17 cellular contexts compared by ENCODE assay signal in genomic region chr2:240836781-240837467, GRCh38. TPM values are rescaled to one million over a fixed set of nuclear protein-coding genes. Genes with fewer than 3 reads are reported as not detected.
DNase-seq lines count a peak whose midpoint lies in the region; ATAC-seq and TF ChIP-seq lines count a peak whose summit lies in the region.
"Had no signal": no experiment of that assay in that cellular context is flagged by ENCODE, and none has a peak within 500 bp of the region (broad histone marks: within the 10 kb centered on the region; RNA-seq: fewer than 3 reads in every experiment).

No MANE protein-coding gene starts in this region.

- peaks cover 15% of the 10 kb centered on the region for H3K4me1 ChIP-seq in NT2/D1 (ENCODE audit: insufficient read depth, insufficient read length)
- peaks cover 0 to 9% (median under 1%) of the 10 kb centered on the region in 3 donors for H3K4me1 ChIP-seq in gastroesophageal sphincter

- DNase-seq in AG10803 (ENCODE audit: low read depth) (peak; percentile 64), NT2/D1 (ENCODE audit: low read depth, low spot score) (no peak), nucleus accumbens (lab: John Stamatoyannopoulos, UW) (peak in 38 of 56 donors; percentile 9 to 73 (median 36)), CD14-positive monocyte (ENCODE audit: low spot score) (no peak), NCI-H1105 (lab: John Stamatoyannopoulos, UW) (no peak), NCI-H128 (lab: John Stamatoyannopoulos, UW; ENCODE audit: unreplicated experiment) (no peak)
- DNase-seq: activated T-cell treated with anti-CD3 and anti-CD28 coated beads, Interleukin-2, amount 50 U/mL, for 4 hours; CD8-positive, alpha-beta memory T cell; central memory CD4-positive, alpha-beta T cell; NCI-H226; right lobe of liver; RPMI8226; WERI-Rb-1 had no signal

- H3K9me3 ChIP-seq in NT2/D1 (ENCODE audit: insufficient read depth, low read length) (no peaks in the 10 kb centered on the region), gastroesophageal sphincter (no peaks in the 10 kb centered on the region)
- H3K9me3 ChIP-seq: right lobe of liver had no signal

- TF ChIP-seq POLR2A in gastroesophageal sphincter (IDR thresholded peaks at IDR 0.05), result no peak

- peaks cover 8 to 22% (median 12%) of the 10 kb centered on the region in 3 donors for H3K27me3 Mint-ChIP-seq in CD14-positive monocyte (ENCODE audit: low read depth in 3 of 3)

- peak overlapping the region; percentile 33 for H3K9ac ChIP-seq in NT2/D1 (ENCODE audit: insufficient read length, low read depth)

- no peak for TF ChIP-seq CTCF in AG10803 (conservative IDR thresholded peaks at IDR 0.05; ENCODE audit: low read length)
- no peak for TF ChIP-seq CTCF in gastroesophageal sphincter (IDR thresholded peaks at IDR 0.05)
- no peak for TF ChIP-seq CTCF in CD14-positive monocyte (IDR thresholded peaks at IDR 0.05)

- H3K4me3 Mint-ChIP-seq in CD14-positive monocyte, result no peak overlapping the region
- H3K4me3 Mint-ChIP-seq: activated T-cell treated with anti-CD3 and anti-CD28 coated beads, Interleukin-2, amount 50 U/mL, for 4 hours; CD8-positive, alpha-beta memory T cell; memory B cell had no signal

- H3K9me3 Mint-ChIP-seq in CD14-positive monocyte, result peaks cover 0 to 2% (median under 1%) of the 10 kb centered on the region in 7 donors
- H3K9me3 Mint-ChIP-seq: activated T-cell treated with anti-CD3 and anti-CD28 coated beads, Interleukin-2, amount 50 U/mL, for 4 hours; CD8-positive, alpha-beta memory T cell; memory B cell had no signal

- H3K27me3 ChIP-seq in NT2/D1 (ENCODE audit: insufficient read depth, insufficient read length) (peaks cover 24% of the 10 kb centered on the region), gastroesophageal sphincter (peaks cover 27% of the 10 kb centered on the region)
- H3K27me3 ChIP-seq: right lobe of liver had no signal

- no peak overlapping the region for H3K27ac ChIP-seq in gastroesophageal sphincter
- H3K27ac ChIP-seq: right lobe of liver, WERI-Rb-1 had no signal

- H3K4me3 ChIP-seq in AG10803 (ENCODE audit: low read length) (no peak overlapping the region), NT2/D1 (ENCODE audit: insufficient read length, low read depth) (no peak overlapping the region), gastroesophageal sphincter (no peak overlapping the region)
- H3K4me3 ChIP-seq: right lobe of liver had no signal

- H3K27ac Mint-ChIP-seq in CD14-positive monocyte, result no peak overlapping the region
- H3K27ac Mint-ChIP-seq: memory B cell had no signal

- TF ChIP-seq EP300 in gastroesophageal sphincter (IDR thresholded peaks at IDR 0.05), result no peak

- no peaks in the 10 kb centered on the region for H3K36me3 ChIP-seq in NT2/D1 (ENCODE audit: insufficient read depth, insufficient read length, low read length)
- no peaks in the 10 kb centered on the region for H3K36me3 ChIP-seq in gastroesophageal sphincter
- H3K36me3 ChIP-seq: right lobe of liver, WERI-Rb-1 had no signal

- WGBS in gastroesophageal sphincter (ENCODE audit: low coverage in 1 of 2), 2 donors, result 72% methylated on average over 2 of the region's 17 CpGs; no CpG with 5 or more reads in 1 of the 2 donors

- H3K36me3 Mint-ChIP-seq in CD14-positive monocyte, result no peaks in the 10 kb centered on the region
- H3K36me3 Mint-ChIP-seq: CD8-positive, alpha-beta memory T cell; memory B cell had no signal

- H3K4me1 Mint-ChIP-seq in CD14-positive monocyte, result peaks cover under 1% of the 10 kb centered on the region
- H3K4me1 Mint-ChIP-seq: memory B cell had no signal

- ATAC-seq in gastroesophageal sphincter, result peak; percentile 32
- ATAC-seq in HG03460 (IDR thresholded peaks at IDR 0.05; ENCODE audit: unreplicated experiment), result no peak
- ATAC-seq: activated T-cell treated with anti-CD3 and anti-CD28 coated beads, Interleukin-2, amount 50 U/mL, for 4 hours; right lobe of liver had no signal

- intact Hi-C loops in CD14-positive monocyte (cut with micrococcal nuclease), result loop anchor here in 1 of 2 donors (10.0 kb wide), 1 partner anchor 322 kb away; no protein-coding TSS in a partner anchor

RNA-seq across cellular contexts. Expression of gene KIF1A, which starts 16.9 kb away (rescaled TPM):
- total RNA-seq in gastroesophageal sphincter, result 1 to 10 TPM in 2 of 4 donors, under 1 TPM in 2; 0.62 to 2.3 (median 1.6) TPM
- not detected for polyA plus RNA-seq in CD14-positive monocyte
- polyA plus RNA-seq: CD8-positive, alpha-beta memory T cell had no signal

RNA-seq across cellular contexts. Expression of gene AGXT, which starts 31.7 kb away (rescaled TPM):
- not detected for total RNA-seq in gastroesophageal sphincter
- polyA plus RNA-seq in CD14-positive monocyte, result not detected
- total RNA-seq: CD8-positive, alpha-beta memory T cell; urinary bladder had no signal
- polyA plus RNA-seq: CD8-positive, alpha-beta memory T cell had no signal

RNA-seq across cellular contexts. Expression of gene MAB21L4, which starts 59.0 kb away (rescaled TPM):
- 1 to 10 TPM in 1 of 4 donors, under 1 TPM in 2, not detected in 1; 0.27 to 9.7 (median 0.77) TPM for total RNA-seq in gastroesophageal sphincter
- polyA plus RNA-seq in CD14-positive monocyte, result not detected
- total RNA-seq: activated T-cell treated with anti-CD3 and anti-CD28 coated beads, Interleukin-2, amount 50 U/mL, for 4 hours; CD8-positive, alpha-beta memory T cell had no signal
- polyA plus RNA-seq: CD8-positive, alpha-beta memory T cell had no signal

Comparison
In these comparisons a context has a peak if more than half of its experiments do, and no peak if none do; other contexts are left out.
1. DNase-seq: peak in AG10803 (single experiment) and nucleus accumbens (38 of 56); none in NT2/D1 (single experiment), CD14-positive monocyte (single experiment), NCI-H1105 (single experiment) and NCI-H128 (single experiment).